ENCODE assay signal across 2 cellular contexts in genomic region chr11:44879432-44879831, GRCh38.
TF ChIP-seq lines count a peak whose summit lies in the region.

No MANE protein-coding gene starts in this region.

TF ChIP-seq in GM23338, 12 proteins besides CTCF, POLR2A, EP300 and RAD21 (continued from another document):
- no peak for TF ChIP-seq NANOG (IDR thresholded peaks at IDR 0.05; ENCODE audit: borderline replicate concordance)
- no peak for TF ChIP-seq ZNF331 (CRISPR knock-in tag; IDR thresholded peaks at IDR 0.05; ENCODE audit: low read depth)
- TF ChIP-seq POLR2AphosphoS5 (IDR thresholded peaks at IDR 0.05; ENCODE audit: low read depth) = no peak

TF ChIP-seq in WTC11, 78 proteins besides CTCF, POLR2A, EP300 and RAD21 (continued from another document):
- TF ChIP-seq ZNF532 (CRISPR knock-in tag; IDR thresholded peaks at IDR 0.05; ENCODE audit: borderline replicate concordance) = no peak
- no peak for TF ChIP-seq ESRRA (CRISPR knock-in tag; IDR thresholded peaks at IDR 0.05; ENCODE audit: borderline replicate concordance)
- TF ChIP-seq NR3C1 (CRISPR knock-in tag; conservative IDR thresholded peaks at IDR 0.05; ENCODE audit: low read depth) = no peak
- TF ChIP-seq ETV6 (CRISPR knock-in tag; IDR thresholded peaks at IDR 0.05) = no peak
- TF ChIP-seq NR2C2 (CRISPR knock-in tag; IDR thresholded peaks at IDR 0.05) = no peak
- no peak for TF ChIP-seq ZNF317 (CRISPR knock-in tag; IDR thresholded peaks at IDR 0.05; ENCODE audit: borderline replicate concordance, low read depth)
